In the genomic region with DNA sequence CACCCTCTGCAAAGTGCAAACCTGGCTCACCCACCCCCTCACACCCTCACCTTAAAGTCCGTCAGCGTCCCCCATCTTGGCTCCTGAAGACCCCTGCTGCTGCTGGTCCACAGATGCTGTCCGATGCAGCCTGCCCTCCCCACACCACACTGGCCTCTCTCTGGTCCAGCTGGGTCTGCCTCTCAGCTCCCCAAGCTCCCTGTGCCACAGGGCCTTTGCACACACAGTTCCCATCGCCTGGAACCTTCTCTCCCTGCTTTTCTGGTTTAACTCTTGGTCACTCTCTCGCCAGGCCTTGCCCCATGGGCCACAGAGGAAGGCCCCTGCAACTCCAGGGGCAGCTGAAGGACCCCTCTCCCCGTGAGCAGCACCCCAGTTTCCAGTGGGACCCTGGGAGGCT, we compare ENCODE assay signal across 21 cellular contexts. TPM values are rescaled to one million over a fixed set of nuclear protein-coding genes. Genes with fewer than 3 reads are reported as not detected.
A peak's percentile ranks its signal among the peaks of the same experiment; 100 is the strongest.
DNase-seq lines count a peak whose midpoint lies in the region; ATAC-seq and TF ChIP-seq lines count a peak whose summit lies in the region.
"Had no signal": no experiment of that assay in that cellular context is flagged by ENCODE, and none has a peak within 500 bp of the region (broad histone marks: within the 10 kb centered on the region; RNA-seq: fewer than 3 reads in every experiment).

No MANE protein-coding gene starts in this region.

- no peaks in the 10 kb centered on the region for H3K9me3 Mint-ChIP-seq in central memory CD8-positive, alpha-beta T cell
- no peaks in the 10 kb centered on the region for H3K9me3 Mint-ChIP-seq in stimulated activated memory B cell treated with anti-CD40 and anti-IgM and Interleukin-4, amounts not matched to agents 10 μg/mL and 1 μg/mL and 100 μg/mL, for 72 hours
- H3K9me3 Mint-ChIP-seq: CD8-positive, alpha-beta memory T cell; HFFc6 had no signal

- H3K9me3 ChIP-seq in left ventricle myocardium inferior (replicated peaks) (no peaks in the 10 kb centered on the region), heart left ventricle (no peaks in the 10 kb centered on the region), HEK293 (ENCODE audit: control insufficient read depth, insufficient read depth, low read depth, low read length) (no peaks in the 10 kb centered on the region)
- H3K9me3 ChIP-seq: A549, SJCRH30 had no signal

- H3K27me3 ChIP-seq in left ventricle myocardium inferior (ENCODE audit: low read depth) (no peaks in the 10 kb centered on the region), heart left ventricle (no peaks in the 10 kb centered on the region)

- CTCF ChIA-PET in HEK293 (lab: Yijun Ruan, JAX): no interaction called here

- peaks cover 42% of the 10 kb centered on the region for H3K4me1 Mint-ChIP-seq in central memory CD8-positive, alpha-beta T cell
- peaks cover 45% of the 10 kb centered on the region for H3K4me1 Mint-ChIP-seq in stimulated activated memory B cell treated with anti-CD40 and anti-IgM and Interleukin-4, amounts not matched to agents 10 μg/mL and 1 μg/mL and 100 μg/mL, for 72 hours

- peak overlapping the region; percentile 51 for H3K27ac Mint-ChIP-seq in central memory CD8-positive, alpha-beta T cell (ENCODE audit: low read depth)
- H3K27ac Mint-ChIP-seq in stimulated activated memory B cell treated with anti-CD40 and anti-IgM and Interleukin-4, amounts not matched to agents 10 μg/mL and 1 μg/mL and 100 μg/mL, for 72 hours: peak overlapping the region; percentile 76
- H3K27ac Mint-ChIP-seq: HFFc6 had no signal

- H3K4me3 ChIP-seq in left ventricle myocardium inferior (no peak overlapping the region), heart left ventricle (no peak overlapping the region), HEK293 (ENCODE audit: low read depth, low read length) (no peak overlapping the region)
- H3K4me3 ChIP-seq: A549, SJCRH30 had no signal

- intact Hi-C loops in left ventricle myocardium inferior (cut with micrococcal nuclease): no loop called here
- intact Hi-C loops in heart left ventricle (cut with DNase I): loop anchor here in 2 of 10 donors (5.0 kb wide), 1 partner anchor 43 kb away; a partner anchor contains a TSS

- no peak for TF ChIP-seq POLR2A in heart left ventricle (IDR thresholded peaks at IDR 0.05)

- H3K36me3 ChIP-seq in left ventricle myocardium inferior (no peaks in the 10 kb centered on the region), heart left ventricle (peaks cover 0 to 10% (median 0%) of the 10 kb centered on the region in 9 donors), HEK293 (ENCODE audit: control insufficient read depth in 2 of 2, insufficient read depth in 1 of 2, low read length in 2 of 2) (no peaks in the 10 kb centered on the region)
- H3K36me3 ChIP-seq: SJCRH30 had no signal

- ATAC-seq in heart left ventricle: no peak
- ATAC-seq in central memory CD8-positive, alpha-beta T cell (replicated peaks; ENCODE audit: extremely low read depth, poor library complexity, severe bottlenecking): no peak
- no peak for ATAC-seq in stimulated activated memory B cell treated with anti-CD40 and anti-IgM and Interleukin-4, amounts not matched to agents 10 μg/mL and 1 μg/mL and 100 μg/mL, for 72 hours
- ATAC-seq: A549, PC-3 had no signal

- WGBS in heart left ventricle, 4 donors: 93 to 98% (median 96%) methylated on average over 6 of the region's 6 CpGs

- no peak for TF ChIP-seq CTCF in left ventricle myocardium inferior (IDR thresholded peaks at IDR 0.05; ENCODE audit: borderline replicate concordance)
- TF ChIP-seq CTCF in heart left ventricle (IDR thresholded peaks at IDR 0.05): no peak
- no peak for TF ChIP-seq CTCF in HEK293 (tag by site-specific recombination; IDR thresholded peaks at IDR 0.05)

- H3K4me3 Mint-ChIP-seq in central memory CD8-positive, alpha-beta T cell: no peak overlapping the region
- no peak overlapping the region for H3K4me3 Mint-ChIP-seq in stimulated activated memory B cell treated with anti-CD40 and anti-IgM and Interleukin-4, amounts not matched to agents 10 μg/mL and 1 μg/mL and 100 μg/mL, for 72 hours
- H3K4me3 Mint-ChIP-seq: CD8-positive, alpha-beta memory T cell; HFFc6 had no signal

- DNase-seq in left ventricle myocardium inferior (no peak), heart left ventricle (no peak), glomerular visceral epithelial cell (ENCODE audit: extremely low spot score) (no peak), amygdala (lab: John Stamatoyannopoulos, UW) (no peak)
- DNase-seq in central memory CD8-positive, alpha-beta T cell (ENCODE audit: low spot score in 2 of 2): no peak
- DNase-seq: CD8-positive, alpha-beta memory T cell; DMS79; HFFc6; NCI-H1048; NCI-H1436; NCI-H1930; NCI-H226; NCI-H524 treated with DMSO at 0.1 percent for 48 hours; PC-3; RPMI8226; SJCRH30 had no signal

- peaks cover 58% of the 10 kb centered on the region for H3K4me1 ChIP-seq in left ventricle myocardium inferior
- H3K4me1 ChIP-seq in heart left ventricle: peaks cover 0 to 54% (median 37%) of the 10 kb centered on the region in 12 donors
- H3K4me1 ChIP-seq in HEK293 (ENCODE audit: control insufficient read depth, insufficient read depth, low read length): no peaks in the 10 kb centered on the region
- H3K4me1 ChIP-seq: A549, SJCRH30 had no signal

- H3K27ac ChIP-seq in left ventricle myocardium inferior (replicated peaks): peak overlapping the region; percentile 95
- H3K27ac ChIP-seq in heart left ventricle: peak overlapping the region in 4 of 12 donors; percentile 29 to 97 (median 92)
- no peak overlapping the region for H3K27ac ChIP-seq in HEK293 (ENCODE audit: extremely low read depth, low read depth, low read length)
- H3K27ac ChIP-seq: A549, KMS-11, SJCRH30 had no signal

- POLR2A ChIA-PET in HEK293 (lab: Yijun Ruan, JAX): no interaction called here

- no peaks in the 10 kb centered on the region for H3K27me3 Mint-ChIP-seq in central memory CD8-positive, alpha-beta T cell
- no peaks in the 10 kb centered on the region for H3K27me3 Mint-ChIP-seq in stimulated activated memory B cell treated with anti-CD40 and anti-IgM and Interleukin-4, amounts not matched to agents 10 μg/mL and 1 μg/mL and 100 μg/mL, for 72 hours
- H3K27me3 Mint-ChIP-seq: CD8-positive, alpha-beta memory T cell had no signal

- H3K36me3 Mint-ChIP-seq in central memory CD8-positive, alpha-beta T cell (ENCODE audit: insufficient read depth): peaks cover 2% of the 10 kb centered on the region
- peaks cover 20% of the 10 kb centered on the region for H3K36me3 Mint-ChIP-seq in stimulated activated memory B cell treated with anti-CD40 and anti-IgM and Interleukin-4, amounts not matched to agents 10 μg/mL and 1 μg/mL and 100 μg/mL, for 72 hours

TF ChIP-seq in HEK293, 187 proteins besides CTCF, POLR2A, EP300 and RAD21:
- no peak for TF ChIP-seq ZNF350 (tag by site-specific recombination; IDR thresholded peaks at IDR 0.05)
- TF ChIP-seq ZNF623 (tag by site-specific recombination; IDR thresholded peaks at IDR 0.05): peak; percentile 92

RNA-seq across cellular contexts. Expression of a gene that starts 44.9 kb away (rescaled TPM):
- total RNA-seq in left ventricle myocardium inferior (92.1 TPM), heart left ventricle (10 to 100 TPM; 25.2 to 94.1 (median 72.2) TPM)
- polyA plus RNA-seq in heart left ventricle: 10 to 100 TPM; 40.5 to 88.8 TPM
- total RNA-seq: HFFc6, MCF 10A had no signal
